In the genomic region with DNA sequence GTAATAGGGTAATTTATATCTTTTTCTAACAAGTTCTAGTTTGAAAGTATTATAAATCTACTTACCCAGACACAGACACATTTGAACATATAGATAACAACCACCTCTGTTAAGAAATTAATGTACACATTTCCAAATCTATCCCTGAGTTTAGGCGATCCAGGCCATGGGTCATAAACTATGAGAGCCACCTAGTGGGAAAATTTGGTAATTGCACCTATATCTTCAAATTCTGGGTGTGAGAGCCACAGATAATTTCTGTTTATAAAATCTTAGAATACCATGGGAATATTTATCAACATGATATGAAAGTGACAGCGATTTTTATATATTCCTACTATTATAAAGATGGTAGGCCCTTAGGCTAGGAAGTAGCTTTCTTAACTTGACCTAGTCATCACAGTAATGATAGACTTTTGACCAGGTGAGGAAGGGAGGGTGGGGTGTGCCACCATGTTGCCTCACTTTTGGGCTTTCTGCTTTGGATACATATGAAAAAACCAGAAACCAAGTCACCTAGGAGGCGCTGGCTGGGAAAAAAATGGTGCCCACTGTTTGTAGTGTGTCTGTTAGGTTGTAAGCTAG, we compare ENCODE assay signal across 9 cellular contexts. TPM values are rescaled to one million over a fixed set of nuclear protein-coding genes. Genes with fewer than 3 reads are reported as not detected.
DNase-seq lines count a peak whose midpoint lies in the region; ATAC-seq and TF ChIP-seq lines count a peak whose summit lies in the region.
"Had no signal": no experiment of that assay in that cellular context is flagged by ENCODE, and none has a peak within 500 bp of the region (broad histone marks: within the 10 kb centered on the region; RNA-seq: fewer than 3 reads in every experiment).

No MANE protein-coding gene starts in this region.

- peaks cover 10% of the 10 kb centered on the region for H3K4me1 ChIP-seq in body of pancreas

- H3K9me3 ChIP-seq in body of pancreas = no peaks in the 10 kb centered on the region

- no peak overlapping the region for H3K4me3 ChIP-seq in H7 (ENCODE audit: insufficient read depth, low read depth, low read length)
- no peak overlapping the region for H3K4me3 ChIP-seq in body of pancreas

- peak; percentile 37 for DNase-seq in DMS79 treated with DMSO at 0.1 percent for 48 hours (lab: John Stamatoyannopoulos, UW)
- DNase-seq in DMS79 (lab: John Stamatoyannopoulos, UW) = no peak
- DNase-seq in H7 = peak; percentile 70
- peak; percentile 70 for DNase-seq in NCI-H2227 (lab: John Stamatoyannopoulos, UW; ENCODE audit: unreplicated experiment)
- no peak for DNase-seq in body of pancreas
- no peak for DNase-seq in left colon

- H3K27me3 ChIP-seq in H7 (ENCODE audit: control insufficient read depth, insufficient read depth, low read length) = no peaks in the 10 kb centered on the region
- no peaks in the 10 kb centered on the region for H3K27me3 ChIP-seq in body of pancreas

- intact Hi-C loops in body of pancreas (cut with DNase I) = loop anchor here (5.0 kb wide), 1 partner anchor 174 kb away; no protein-coding TSS in a partner anchor
- intact Hi-C loops in left colon (cut with DNase I, micrococcal nuclease) = loop anchor here in 1 of 2 donors (2.0 to 10.0 kb wide), 2 partner anchors 92 to 176 kb away; no protein-coding TSS in a partner anchor

- TF ChIP-seq CTCF in body of pancreas (IDR thresholded peaks at IDR 0.05) = peak; percentile 48 to 80 (median 67)

- no peak for TF ChIP-seq POLR2A in body of pancreas (IDR thresholded peaks at IDR 0.05)

- peaks cover 2% of the 10 kb centered on the region for H3K36me3 ChIP-seq in H7 (replicated peaks; ENCODE audit: control insufficient read depth, insufficient read depth, low read length)
- no peaks in the 10 kb centered on the region for H3K36me3 ChIP-seq in body of pancreas (replicated peaks in 1 of 2; ENCODE audit: insufficient read depth in 1 of 2, low read depth in 2 of 2)

- peak; percentile 47 for ATAC-seq in body of pancreas
- peak; percentile 39 for ATAC-seq in left colon
- ATAC-seq in GM21576 (IDR thresholded peaks at IDR 0.05; ENCODE audit: unreplicated experiment) = no peak
- no peak for ATAC-seq in HG03097 (IDR thresholded peaks at IDR 0.05; ENCODE audit: low FRiP score, unreplicated experiment)

- no peak overlapping the region for H3K27ac ChIP-seq in body of pancreas

- WGBS in body of pancreas, 2 donors = 0% methylated on average over 3 of the region's 3 CpGs

RNA-seq across cellular contexts. Expression of gene EPHA1, which starts 8.0 kb away (rescaled TPM):
- total RNA-seq in H7 (2014; rRNA removed; shearing (Covaris generic)) = 176 and 189 TPM in 2 replicates
- 10 to 100 TPM in 1 of 2 donors, 1 to 10 TPM in 1; 9.9 to 14.3 TPM for total RNA-seq in body of pancreas
- 10 to 100 TPM; 18.2 to 25.1 TPM for total RNA-seq in left colon

RNA-seq across cellular contexts. Expression of gene TAS2R60, which starts 26.6 kb away (rescaled TPM):
- not detected in 2 replicates for total RNA-seq in H7 (2014; rRNA removed; shearing (Covaris generic))
- total RNA-seq in body of pancreas = not detected
- not detected for total RNA-seq in left colon
- total RNA-seq: CD8-positive, alpha-beta memory T cell had no signal

RNA-seq across cellular contexts. Expression of gene ZYX, which starts 35.5 kb away (rescaled TPM):
- 84.6 and 97.1 TPM in 2 replicates for total RNA-seq in H7 (2014; rRNA removed; shearing (Covaris generic))
- total RNA-seq in body of pancreas (10 to 100 TPM; 40.2 to 60.6 TPM), left colon (10 to 100 TPM; 70.1 to 84.4 TPM)

RNA-seq across cellular contexts. Expression of gene FAM131B, which starts 54.1 kb away (rescaled TPM):
- total RNA-seq in H7 (2014; rRNA removed; shearing (Covaris generic)) = 11.9 and 16.9 TPM in 2 replicates
- total RNA-seq in body of pancreas (under 1 TPM in 1 of 2 donors, not detected in 1; 0.26 TPM), left colon (1 to 10 TPM in 1 of 2 donors, under 1 TPM in 1; 0.27 to 3.4 TPM)

Comparison
In these comparisons a context has a peak if more than half of its experiments do, and no peak if none do; other contexts are left out.
1. DNase-seq: peak in DMS79 treated with DMSO at 0.1 percent for 48 hours (single experiment), H7 (single experiment) and NCI-H2227 (single experiment); none in DMS79 (single experiment), body of pancreas (0 of 4) and left colon (0 of 2).
2. ATAC-seq: peak in body of pancreas (single experiment) and left colon (single experiment); none in GM21576 (single experiment) and HG03097 (single experiment).